In the genomic region with DNA sequence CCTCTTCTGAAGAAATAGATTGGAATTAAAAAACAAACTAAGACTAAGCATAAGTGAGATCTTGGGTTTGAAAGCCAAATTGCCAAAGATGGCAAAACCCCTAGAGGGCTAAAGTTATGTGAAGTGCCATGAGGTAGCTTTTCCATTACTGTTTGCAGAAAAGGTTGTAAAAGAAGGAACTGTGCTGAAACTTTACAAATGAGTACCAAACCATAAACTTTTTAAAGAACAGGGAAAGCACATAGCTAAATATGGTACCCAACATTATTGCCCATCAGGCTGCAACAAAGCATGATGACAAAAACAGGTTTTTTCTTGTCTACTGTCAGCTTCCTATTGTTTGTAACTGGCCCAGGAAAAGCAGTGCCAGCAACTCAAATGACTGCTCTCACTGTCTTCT, we compare ENCODE assay signal across 25 cellular contexts.
DNase-seq lines count a peak whose midpoint lies in the region; ATAC-seq, FAIRE-seq and TF ChIP-seq lines count a peak whose summit lies in the region.
"Had no signal": no experiment of that assay in that cellular context is flagged by ENCODE, and none has a peak within 500 bp of the region (broad histone marks: within the 10 kb centered on the region; RNA-seq: fewer than 3 reads in every experiment).

No MANE protein-coding gene starts in this region.

- H3K4me1 ChIP-seq in GM23338 (ENCODE audit: insufficient read depth): peaks cover 50% of the 10 kb centered on the region
- H3K4me1 ChIP-seq in endodermal cell (ENCODE audit: control insufficient read depth, insufficient read depth, low read length): peaks cover 9% of the 10 kb centered on the region
- peaks cover 8% of the 10 kb centered on the region for H3K4me1 ChIP-seq in mucosa of stomach (ENCODE audit: control insufficient read depth, insufficient read depth, low read length)
- H3K4me1 ChIP-seq in upper lobe of right lung: peaks cover 9% of the 10 kb centered on the region
- H3K4me1 ChIP-seq: colonic mucosa had no signal

- H3K36me3 ChIP-seq in GM23338 (ENCODE audit: insufficient read depth) (no peaks in the 10 kb centered on the region), endodermal cell (ENCODE audit: control insufficient read depth, insufficient read depth, low read length) (no peaks in the 10 kb centered on the region), mucosa of stomach (ENCODE audit: control insufficient read depth, insufficient read depth, low read length) (no peaks in the 10 kb centered on the region), upper lobe of right lung (no peaks in the 10 kb centered on the region)
- H3K36me3 ChIP-seq: brain microvascular endothelial cell, colonic mucosa had no signal

- H3K79me2 ChIP-seq in GM23338 (replicated peaks; ENCODE audit: insufficient read depth): no peaks in the 10 kb centered on the region

- H3K4me2 ChIP-seq in GM23338: peak overlapping the region; percentile 13; the same call in 1 of the 2 replicates

- DNase-seq in GM23338 (ENCODE audit: low spot score): no peak
- DNase-seq in endodermal cell: no peak
- DNase-seq in stimulated activated naive B cell treated with anti-CD40 and anti-IgM and Interleukin-4, amounts not matched to agents 10 μg/mL and 1 μg/mL and 100 μg/mL, for 72 hours: no peak
- DNase-seq in D721Med (ENCODE audit: insufficient read length, low spot score): no peak
- DNase-seq in upper lobe of right lung: no peak
- DNase-seq: activated naive CD8-positive, alpha-beta T cell treated with anti-CD3 and anti-CD28 coated beads, Interleukin-2, amount 10 ng/mL, durations not matched to agents 7 days and 5 days; brain microvascular endothelial cell; colonic mucosa; hippocampal formation; IMR-90; NCI-H1436 treated with DMSO at 0.1 percent for 48 hours; NCI-H774; OCI-M1; SHP77 treated with DMSO at 0.1 percent for 48 hours; stimulated activated CD4-positive, alpha-beta T cell treated with anti-CD3 and anti-CD28 coated beads, Interleukin-2, amount 100 ng/mL, for 24 hours had no signal

- intact Hi-C loops in upper lobe of right lung (cut with DNase I): no loop called here

- no peaks in the 10 kb centered on the region for H3K9me3 ChIP-seq in endodermal cell (ENCODE audit: control insufficient read depth, low read length)
- H3K9me3 ChIP-seq in mucosa of stomach (ENCODE audit: control insufficient read depth, low read length): no peaks in the 10 kb centered on the region
- H3K9me3 ChIP-seq in upper lobe of right lung: no peaks in the 10 kb centered on the region
- H3K9me3 ChIP-seq: colonic mucosa had no signal

- no peak overlapping the region for H2AFZ ChIP-seq in GM23338

- H3K4me1 Mint-ChIP-seq in GM23338: peaks cover 50% of the 10 kb centered on the region
- H3K4me1 Mint-ChIP-seq in endodermal cell: peaks cover 32% of the 10 kb centered on the region
- peaks cover 15 to 31% of the 10 kb centered on the region in 2 donors for H3K4me1 Mint-ChIP-seq in stimulated activated naive B cell treated with anti-CD40 and anti-IgM and Interleukin-4, amounts not matched to agents 10 μg/mL and 1 μg/mL and 100 μg/mL, for 72 hours

- no peaks in the 10 kb centered on the region for H3K9me3 Mint-ChIP-seq in GM23338
- H3K9me3 Mint-ChIP-seq in endodermal cell: no peaks in the 10 kb centered on the region
- H3K9me3 Mint-ChIP-seq in stimulated activated naive B cell treated with anti-CD40 and anti-IgM and Interleukin-4, amounts not matched to agents 10 μg/mL and 1 μg/mL and 100 μg/mL, for 72 hours: peaks cover 0 to 1% of the 10 kb centered on the region in 2 donors
- H3K9me3 Mint-ChIP-seq: activated T-helper 2 cell treated with anti-CD3 and anti-CD28 coated beads, Interferon-gamma antibody, Interleukin-2, Interleukin-4, amounts not matched to agents 10 μg/mL and 5 μg/mL and 100 μg/mL, durations not matched to agents 14 hours and 24 hours and 36 hours had no signal

- H3K9ac ChIP-seq in endodermal cell (ENCODE audit: extremely low read depth, low read length, poor library complexity, severe bottlenecking) (no peak overlapping the region), mucosa of stomach (ENCODE audit: low read length) (peak overlapping the region; percentile 15)

- no peaks in the 10 kb centered on the region for H3K9me2 ChIP-seq in GM23338 (ENCODE audit: insufficient read depth)

- no peaks in the 10 kb centered on the region for H4K20me1 ChIP-seq in GM23338 (replicated peaks; ENCODE audit: insufficient read depth)

- H3K27me3 ChIP-seq in GM23338 (ENCODE audit: insufficient read depth): no peaks in the 10 kb centered on the region
- H3K27me3 ChIP-seq in endodermal cell (ENCODE audit: control insufficient read depth, insufficient read depth, low read length, poor library complexity, severe bottlenecking): no peaks in the 10 kb centered on the region
- no peaks in the 10 kb centered on the region for H3K27me3 ChIP-seq in mucosa of stomach (ENCODE audit: control insufficient read depth, insufficient read depth, low read length)
- no peaks in the 10 kb centered on the region for H3K27me3 ChIP-seq in upper lobe of right lung
- H3K27me3 ChIP-seq: brain microvascular endothelial cell, colonic mucosa had no signal

- H3K27me3 Mint-ChIP-seq in GM23338 (ENCODE audit: insufficient read depth, low read depth, poor library complexity): no peaks in the 10 kb centered on the region
- H3K27me3 Mint-ChIP-seq in endodermal cell (ENCODE audit: insufficient read depth): no peaks in the 10 kb centered on the region
- no peaks in the 10 kb centered on the region for H3K27me3 Mint-ChIP-seq in stimulated activated naive B cell treated with anti-CD40 and anti-IgM and Interleukin-4, amounts not matched to agents 10 μg/mL and 1 μg/mL and 100 μg/mL, for 72 hours
- H3K27me3 Mint-ChIP-seq: B cell; progenitor cell of endocrine pancreas; stimulated activated naive CD8-positive, alpha-beta T cell treated with anti-CD3 and anti-CD28 coated beads, Interleukin-15, Interleukin-2, amounts not matched to agents 100 ng/mL and 50 ng/mL, for 24 hours had no signal

- no peak overlapping the region for H3K4me3 Mint-ChIP-seq in GM23338
- H3K4me3 Mint-ChIP-seq in endodermal cell: no peak overlapping the region
- H3K4me3 Mint-ChIP-seq in stimulated activated naive B cell treated with anti-CD40 and anti-IgM and Interleukin-4, amounts not matched to agents 10 μg/mL and 1 μg/mL and 100 μg/mL, for 72 hours: peak overlapping the region in 1 of 2 donors; percentile 22
- H3K4me3 Mint-ChIP-seq: activated naive CD8-positive, alpha-beta T cell treated with anti-CD3 and anti-CD28 coated beads, Interleukin-2, amount 10 ng/mL, durations not matched to agents 7 days and 5 days; B cell; stimulated activated naive CD8-positive, alpha-beta T cell treated with anti-CD3 and anti-CD28 coated beads, Interleukin-15, Interleukin-2, amounts not matched to agents 100 ng/mL and 50 ng/mL, for 24 hours had no signal

- no peaks in the 10 kb centered on the region for H3F3A ChIP-seq in GM23338 (replicated peaks; ENCODE audit: low read depth)

- no peak overlapping the region; the same call in 1 of the 2 replicates for H3K27ac ChIP-seq in GM23338 (ENCODE audit: low read depth)
- peak overlapping the region; percentile 71 for H3K27ac ChIP-seq in endodermal cell (ENCODE audit: low read depth, low read length)
- H3K27ac ChIP-seq in upper lobe of right lung: no peak overlapping the region
- H3K27ac ChIP-seq: brain microvascular endothelial cell, colonic mucosa had no signal

- TF ChIP-seq CTCF in GM23338 (conservative IDR thresholded peaks at IDR 0.05; ENCODE audit: low read depth in 2 of 2) (no peak), endodermal cell (conservative IDR thresholded peaks at IDR 0.05) (no peak), D721Med (IDR thresholded peaks at IDR 0.05; ENCODE audit: insufficient read depth, missing control alignments) (no peak), upper lobe of right lung (IDR thresholded peaks at IDR 0.05) (no peak)

- no peak for ATAC-seq in GM23338
- ATAC-seq in stimulated activated naive B cell treated with anti-CD40 and anti-IgM and Interleukin-4, amounts not matched to agents 10 μg/mL and 1 μg/mL and 100 μg/mL, for 72 hours (replicated peaks): peak; percentile 92 to 94
- ATAC-seq in HG02798 (IDR thresholded peaks at IDR 0.05; ENCODE audit: poor library complexity, unreplicated experiment): no peak
- ATAC-seq in HG03432 (IDR thresholded peaks at IDR 0.05; ENCODE audit: unreplicated experiment): no peak
- ATAC-seq in upper lobe of right lung: no peak

- H3K27ac Mint-ChIP-seq in GM23338 (no peak overlapping the region), endodermal cell (no peak overlapping the region)
- peak overlapping the region; percentile 71 for H3K27ac Mint-ChIP-seq in stimulated activated naive B cell treated with anti-CD40 and anti-IgM and Interleukin-4, amounts not matched to agents 10 μg/mL and 1 μg/mL and 100 μg/mL, for 72 hours
- H3K27ac Mint-ChIP-seq: activated naive CD8-positive, alpha-beta T cell treated with anti-CD3 and anti-CD28 coated beads, Interleukin-2, amount 10 ng/mL, durations not matched to agents 7 days and 5 days; activated T-helper 2 cell treated with anti-CD3 and anti-CD28 coated beads, Interferon-gamma antibody, Interleukin-2, Interleukin-4, amounts not matched to agents 10 μg/mL and 5 μg/mL and 100 μg/mL, durations not matched to agents 14 hours and 24 hours and 36 hours; B cell; progenitor cell of endocrine pancreas; stimulated activated naive CD8-positive, alpha-beta T cell treated with anti-CD3 and anti-CD28 coated beads, Interleukin-15, Interleukin-2, amounts not matched to agents 100 ng/mL and 50 ng/mL, for 24 hours had no signal

- FAIRE-seq in D721Med (lab: Jason Lieb, UNC): no peak
- FAIRE-seq: A204.1, islet of Langerhans had no signal

- H3K36me3 Mint-ChIP-seq in GM23338 (ENCODE audit: low read depth) (no peaks in the 10 kb centered on the region), endodermal cell (ENCODE audit: low read depth) (no peaks in the 10 kb centered on the region)
- H3K36me3 Mint-ChIP-seq in stimulated activated naive B cell treated with anti-CD40 and anti-IgM and Interleukin-4, amounts not matched to agents 10 μg/mL and 1 μg/mL and 100 μg/mL, for 72 hours: peaks cover 3 to 11% of the 10 kb centered on the region in 2 donors

- H3K4me3 ChIP-seq in GM23338 (no peak overlapping the region), endodermal cell (ENCODE audit: low read length) (no peak overlapping the region), mucosa of stomach (ENCODE audit: low read length) (no peak overlapping the region), upper lobe of right lung (no peak overlapping the region)
- H3K4me3 ChIP-seq: colonic mucosa, lung had no signal

TF ChIP-seq in GM23338, 12 proteins besides CTCF, POLR2A, EP300 and RAD21 (continues in another document):
- no peak for TF ChIP-seq ZNF114 (CRISPR knock-in tag; IDR thresholded peaks at IDR 0.05)
- no peak for TF ChIP-seq JUNB (IDR thresholded peaks at IDR 0.05; ENCODE audit: unreplicated experiment)
- no peak for TF ChIP-seq POLR2AphosphoS5 (IDR thresholded peaks at IDR 0.05; ENCODE audit: low read depth)
- TF ChIP-seq EZH2 (IDR thresholded peaks at IDR 0.05; ENCODE audit: low read depth, unreplicated experiment): no peak
- TF ChIP-seq EZH2phosphoT487 (IDR thresholded peaks at IDR 0.05; ENCODE audit: unreplicated experiment): no peak
- TF ChIP-seq ZNF331 (CRISPR knock-in tag; IDR thresholded peaks at IDR 0.05; ENCODE audit: low read depth): no peak

Comparison
In these comparisons a context has a peak if more than half of its experiments do, and no peak if none do; other contexts are left out.
1. ATAC-seq: peak in stimulated activated naive B cell treated with anti-CD40 and anti-IgM and Interleukin-4, amounts not matched to agents 10 μg/mL and 1 μg/mL and 100 μg/mL, for 72 hours (2 of 2); none in GM23338 (single experiment), HG02798 (single experiment), HG03432 (single experiment) and upper lobe of right lung (single experiment).